Comparison of ENCODE assay signal across 17 cellular contexts in the genomic region with DNA sequence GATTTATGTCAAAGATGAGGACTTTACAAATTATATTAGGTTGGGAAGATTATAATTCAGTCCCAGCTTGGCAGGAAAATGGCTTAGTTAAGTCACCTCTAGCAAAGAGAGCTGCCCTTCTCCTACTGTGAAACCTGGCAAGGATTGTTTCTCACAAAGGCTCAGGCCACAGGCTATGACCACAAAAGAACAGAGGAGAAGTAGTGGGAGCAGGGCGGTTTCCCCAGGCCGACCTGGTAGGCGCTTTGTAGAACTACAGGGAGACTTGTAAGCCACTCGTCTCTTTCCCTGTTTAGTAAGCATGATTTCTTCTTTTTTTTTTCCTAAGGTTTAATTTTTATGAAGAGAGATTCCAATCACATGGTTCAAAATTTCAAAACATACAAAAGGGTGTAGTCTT.
"Had no signal": no experiment of that assay in that cellular context is flagged by ENCODE, and none has a peak within 500 bp of the region (broad histone marks: within the 10 kb centered on the region; RNA-seq: fewer than 3 reads in every experiment).

No MANE protein-coding gene starts in this region.

- H3K27ac Mint-ChIP-seq: activated naive CD4-positive, alpha-beta T cell treated with anti-CD3 and anti-CD28 coated beads, Interleukin-2, amount 50 U/mL, for 24 hours; nephron progenitor cell had no signal

- H3K36me3 ChIP-seq: breast epithelium, ovary, thoracic aorta had no signal

- H3K27ac ChIP-seq: breast epithelium, esophagus squamous epithelium, ovary, thoracic aorta had no signal

- H3K27me3 ChIP-seq: breast epithelium, esophagus squamous epithelium, ovary had no signal

- H3K27me3 Mint-ChIP-seq: activated naive CD4-positive, alpha-beta T cell treated with anti-CD3 and anti-CD28 coated beads, Interleukin-2, amount 50 U/mL, for 24 hours; stimulated activated naive CD8-positive, alpha-beta T cell treated with anti-CD3 and anti-CD28 coated beads, Interleukin-15, amount 100 ng/mL, for 72 hours had no signal

- H3K9me3 Mint-ChIP-seq: activated naive CD4-positive, alpha-beta T cell treated with anti-CD3 and anti-CD28 coated beads, Interleukin-2, amount 50 U/mL, for 24 hours; nephron progenitor cell; stimulated activated naive CD8-positive, alpha-beta T cell treated with anti-CD3 and anti-CD28 coated beads, Interleukin-15, amount 100 ng/mL, for 72 hours had no signal

- H3K9me3 ChIP-seq: breast epithelium, esophagus squamous epithelium, mucosa of descending colon, ovary, thoracic aorta had no signal

- H3K4me3 Mint-ChIP-seq: activated naive CD4-positive, alpha-beta T cell treated with anti-CD3 and anti-CD28 coated beads, Interleukin-2, amount 50 U/mL, for 24 hours; nephron progenitor cell; stimulated activated naive CD8-positive, alpha-beta T cell treated with anti-CD3 and anti-CD28 coated beads, Interleukin-15, amount 100 ng/mL, for 72 hours had no signal

- DNase-seq: activated CD4-positive, alpha-beta T cell treated with anti-CD3 and anti-CD28 coated beads, Interleukin-2, amount 50 U/mL, for 1 hour; activated effector memory CD4-positive, alpha-beta T cell treated with Interleukin-2 at 50 U/mL for 16 hours; activated T-cell treated with anti-CD3 and anti-CD28 coated beads for 4 hours; esophagus squamous epithelium; foreskin fibroblast; glutamatergic neuron; left colon; mucosa of descending colon; nephron progenitor cell; ovary; stimulated activated CD4-positive, alpha-beta T cell treated with anti-CD3 and anti-CD28 coated beads, Interleukin-15, amount 100 ng/mL, for 24 hours; stimulated activated CD4-positive, alpha-beta T cell treated with anti-CD3 and anti-CD28 coated beads, Interleukin-4, amount 100 ng/mL, for 24 hours; stimulated activated naive CD8-positive, alpha-beta T cell treated with anti-CD3 and anti-CD28 coated beads, Interleukin-15, amount 100 ng/mL, for 72 hours; T-helper 2 cell had no signal

- ATAC-seq: left colon; mucosa of descending colon; stimulated activated naive CD8-positive, alpha-beta T cell treated with anti-CD3 and anti-CD28 coated beads, Interleukin-15, amount 100 ng/mL, for 72 hours had no signal

- H3K4me3 ChIP-seq: breast epithelium, esophagus squamous epithelium, mucosa of descending colon, ovary, thoracic aorta had no signal
